Comparison of ENCODE assay signal across 26 cellular contexts in the genomic region with DNA sequence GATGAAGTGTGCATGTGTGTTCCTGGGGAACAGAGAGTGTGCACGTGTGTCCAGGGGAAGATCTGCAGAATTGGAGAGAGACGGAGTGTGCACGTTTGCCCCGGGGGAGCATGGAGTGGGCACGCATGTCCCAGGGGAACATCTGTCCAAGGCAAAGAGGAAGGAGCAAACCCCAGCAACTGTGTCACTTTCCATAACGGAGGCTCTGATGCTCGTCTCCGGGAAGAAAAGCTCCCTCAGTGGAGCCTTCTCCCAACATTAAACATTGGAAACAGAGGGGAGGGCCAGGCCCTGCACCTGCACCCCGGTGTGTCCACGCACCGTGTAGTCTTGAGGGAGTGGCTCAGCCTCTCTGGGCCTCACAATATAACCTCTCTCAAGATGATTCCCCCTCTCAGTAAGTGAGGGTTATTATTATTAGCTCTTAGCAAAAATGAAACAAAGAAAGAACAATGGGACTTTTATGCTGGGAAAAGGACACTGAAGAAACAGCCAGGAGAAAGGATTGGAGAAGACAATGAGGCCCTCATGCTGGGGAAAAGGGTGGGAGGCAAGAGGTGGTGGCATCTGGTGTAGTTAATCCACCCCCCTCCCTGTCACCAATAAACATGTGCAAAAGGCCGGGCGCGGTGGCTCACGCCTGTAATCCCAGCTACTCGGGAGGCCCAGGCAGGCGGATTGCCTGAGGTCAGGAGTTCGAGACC. TPM values are rescaled to one million over a fixed set of nuclear protein-coding genes. Genes with fewer than 3 reads are reported as not detected.
A peak's percentile ranks its signal among the peaks of the same experiment; 100 is the strongest.
DNase-seq lines count a peak whose midpoint lies in the region; ATAC-seq, FAIRE-seq and TF ChIP-seq lines count a peak whose summit lies in the region.
"Had no signal": no experiment of that assay in that cellular context is flagged by ENCODE, and none has a peak within 500 bp of the region (broad histone marks: within the 10 kb centered on the region; RNA-seq: fewer than 3 reads in every experiment).

No MANE protein-coding gene starts in this region.

- no peaks in the 10 kb centered on the region for H3K27me3 ChIP-seq in bronchial epithelial cell (ENCODE audit: control insufficient read depth, insufficient read depth, low read length)
- H3K27me3 ChIP-seq in testis = no peaks in the 10 kb centered on the region
- H3K27me3 ChIP-seq: body of pancreas, upper lobe of left lung had no signal

- no peak overlapping the region for H3K27ac Mint-ChIP-seq in nephron progenitor cell
- H3K27ac Mint-ChIP-seq: activated CD8-positive, alpha-beta memory T cell treated with anti-CD3 and anti-CD28 coated beads, Interleukin-2, amount 10 ng/mL, durations not matched to agents 7 days and 5 days; activated naive CD8-positive, alpha-beta T cell treated with anti-CD3 and anti-CD28 coated beads for 36 hours; naive B cell; T-cell had no signal

- TF ChIP-seq CTCF in bronchial epithelial cell (IDR thresholded peaks at IDR 0.05; ENCODE audit: insufficient read depth, low read length, severe bottlenecking) (no peak), nephron progenitor cell (IDR thresholded peaks at IDR 0.05) (no peak), testis (IDR thresholded peaks at IDR 0.05) (no peak)

- intact Hi-C loops in testis (cut with DNase I; ENCODE audit: low total_unique reads) = no loop called here

- H3K27me3 Mint-ChIP-seq in nephron progenitor cell (ENCODE audit: low read depth, poor library complexity) = peaks cover 36% of the 10 kb centered on the region
- H3K27me3 Mint-ChIP-seq: activated CD8-positive, alpha-beta memory T cell treated with anti-CD3 and anti-CD28 coated beads, Interleukin-2, amount 10 ng/mL, durations not matched to agents 7 days and 5 days; activated naive CD8-positive, alpha-beta T cell treated with anti-CD3 and anti-CD28 coated beads for 36 hours; T-cell had no signal

- DNase-seq in NCI-H1436 (lab: John Stamatoyannopoulos, UW) = peak; percentile 33
- DNase-seq in NCI-H1436 treated with DMSO at 0.1 percent for 48 hours (lab: John Stamatoyannopoulos, UW) = no peak
- DNase-seq in bronchial epithelial cell (ENCODE audit: low read depth) = no peak
- DNase-seq in nephron progenitor cell = no peak
- peak; percentile 48 for DNase-seq in testis
- DNase-seq in T-helper 2 cell = no peak
- DNase-seq: activated CD8-positive, alpha-beta memory T cell treated with anti-CD3 and anti-CD28 coated beads, Interleukin-2, amount 10 ng/mL, durations not matched to agents 7 days and 5 days; activated naive CD8-positive, alpha-beta T cell treated with anti-CD3 and anti-CD28 coated beads for 36 hours; AML-193; body of pancreas; Caco-2; dermis blood vessel endothelial cell; naive B cell; NCI-H1417; NCI-H2171; NCI-H526 treated with DMSO at 0.1 percent for 48 hours; SHP77 treated with DMSO at 0.1 percent for 48 hours; stimulated activated CD4-positive, alpha-beta T cell treated with anti-CD3 and anti-CD28 coated beads, Interleukin-1b, Interleukin-23, amount 100 ng/mL, for 48 hours; stimulated activated naive CD4-positive, alpha-beta T cell treated with Interleukin-2 at 50 U/mL for 16 hours; T-cell; upper lobe of left lung had no signal

- peaks cover 51% of the 10 kb centered on the region for H3K4me1 Mint-ChIP-seq in nephron progenitor cell
- H3K4me1 Mint-ChIP-seq: activated CD8-positive, alpha-beta memory T cell treated with anti-CD3 and anti-CD28 coated beads, Interleukin-2, amount 10 ng/mL, durations not matched to agents 7 days and 5 days; T-cell had no signal

- H3K4me1 ChIP-seq in testis = no peaks in the 10 kb centered on the region
- H3K4me1 ChIP-seq: Caco-2, upper lobe of left lung had no signal

- H3K4me3 ChIP-seq in bronchial epithelial cell (ENCODE audit: low read depth, low read length) (no peak overlapping the region), testis (no peak overlapping the region)
- H3K4me3 ChIP-seq: body of pancreas, upper lobe of left lung had no signal

- no peaks in the 10 kb centered on the region for H3K9me3 ChIP-seq in testis
- H3K9me3 ChIP-seq: body of pancreas, upper lobe of left lung had no signal

- H3K4me3 Mint-ChIP-seq in nephron progenitor cell = peak overlapping the region; percentile 41
- H3K4me3 Mint-ChIP-seq: activated CD8-positive, alpha-beta memory T cell treated with anti-CD3 and anti-CD28 coated beads, Interleukin-2, amount 10 ng/mL, durations not matched to agents 7 days and 5 days; activated naive CD8-positive, alpha-beta T cell treated with anti-CD3 and anti-CD28 coated beads for 36 hours; T-cell had no signal

- WGBS in testis, 2 donors = 75% methylated on average over 17 to 18 of the region's 18 CpGs

- peaks cover 2% of the 10 kb centered on the region for H3K36me3 ChIP-seq in bronchial epithelial cell (ENCODE audit: control insufficient read depth, insufficient read depth, low read length)
- no peaks in the 10 kb centered on the region for H3K36me3 ChIP-seq in testis (ENCODE audit: low read depth, missing control alignments)

- H3K27ac ChIP-seq in testis = no peak overlapping the region
- H3K27ac ChIP-seq: 22Rv1, body of pancreas, upper lobe of left lung had no signal

- H3K9me3 Mint-ChIP-seq in nephron progenitor cell = peaks cover 30% of the 10 kb centered on the region

- ATAC-seq in HG02763 (IDR thresholded peaks at IDR 0.05; ENCODE audit: unreplicated experiment) (no peak), esophagus mucosa (no peak)
- ATAC-seq: activated CD8-positive, alpha-beta memory T cell treated with anti-CD3 and anti-CD28 coated beads, Interleukin-2, amount 10 ng/mL, durations not matched to agents 7 days and 5 days; body of pancreas; T-cell had no signal

- peak; percentile 55 for FAIRE-seq in bronchial epithelial cell (lab: Jason Lieb, UNC)
- FAIRE-seq: GM18507, kidney had no signal

- no peak for TF ChIP-seq POLR2A in testis (IDR thresholded peaks at IDR 0.05)

- peaks cover 19% of the 10 kb centered on the region for H3K36me3 Mint-ChIP-seq in nephron progenitor cell (ENCODE audit: low read depth)

RNA-seq across cellular contexts. Expression of a gene that starts 7.6 kb away (rescaled TPM):
- total RNA-seq in bronchial epithelial cell = 3.4 and 4.9 TPM in 2 replicates
- total RNA-seq in testis = 10 to 100 TPM in 1 of 2 donors, 1 to 10 TPM in 1; 9.4 to 16.4 TPM
- 13.5 TPM for polyA plus RNA-seq in testis (ENCODE audit: insufficient read depth, low read depth, low replicate concordance)
- total RNA-seq in esophagus mucosa = 6.6 TPM

RNA-seq across cellular contexts. Expression of a gene that starts 25.6 kb away (rescaled TPM):
- total RNA-seq in bronchial epithelial cell (21.3 and 23.9 TPM in 2 replicates), testis (10 to 100 TPM; 26.9 to 29.3 TPM), esophagus mucosa (18.2 TPM)
- polyA plus RNA-seq in testis (ENCODE audit: insufficient read depth, low read depth, low replicate concordance) = 30.2 TPM

RNA-seq across cellular contexts. Expression of a gene that starts 42.7 kb away (rescaled TPM):
- total RNA-seq in bronchial epithelial cell (90.8 and 94.7 TPM in 2 replicates), testis (100 to 1,000 TPM; 163 to 165 TPM), esophagus mucosa (63.8 TPM)
- 142 TPM for polyA plus RNA-seq in testis (ENCODE audit: insufficient read depth, low read depth, low replicate concordance)

RNA-seq across cellular contexts. Expression of a gene that starts 44.5 kb away (rescaled TPM):
- total RNA-seq in bronchial epithelial cell = 3.7 and 4.5 TPM in 2 replicates
- total RNA-seq in testis = 10 to 100 TPM; 29.7 to 31.7 TPM
- polyA plus RNA-seq in testis (ENCODE audit: insufficient read depth, low read depth, low replicate concordance) = 12.4 TPM
- total RNA-seq in esophagus mucosa = 3.2 TPM

Comparison
In these comparisons a context has a peak if more than half of its experiments do, and no peak if none do; other contexts are left out.
1. DNase-seq: peak in NCI-H1436 (single experiment) and testis (single experiment); none in NCI-H1436 treated with DMSO at 0.1 percent for 48 hours (single experiment), bronchial epithelial cell (single experiment), nephron progenitor cell (single experiment) and T-helper 2 cell (0 of 5).